27 cellular contexts compared by ENCODE assay signal in genomic region chr7:135079068-135079467, GRCh38.
"Had no signal": no experiment of that assay in that cellular context is flagged by ENCODE, and none has a peak within 500 bp of the region (broad histone marks: within the 10 kb centered on the region; RNA-seq: fewer than 3 reads in every experiment).

No MANE protein-coding gene starts in this region.

- H3K36me3 ChIP-seq: stomach, suprapubic skin, thoracic aorta, thyroid gland, tibial artery, tibial nerve, transverse colon, upper lobe of left lung, upper lobe of right lung, uterus, vagina had no signal

- H3K4me3 ChIP-seq: stomach, suprapubic skin, testis, thoracic aorta, thyroid gland, tibial artery, tibial nerve, transverse colon, upper lobe of left lung, upper lobe of right lung, uterus, vagina had no signal

- H3K27ac ChIP-seq: stomach, suprapubic skin, testis, thoracic aorta, thyroid gland, tibial artery, tibial nerve, transverse colon, upper lobe of left lung, upper lobe of right lung, uterus, vagina had no signal

- DNase-seq: stimulated activated CD4-positive, alpha-beta T cell treated with anti-CD3 and anti-CD28 coated beads, Interleukin-2, amount 100 ng/mL, for 48 hours; stimulated activated CD4-positive, alpha-beta T cell treated with anti-CD3 and anti-CD28 coated beads, Interleukin-4, amount 100 ng/mL, for 1 hour; stimulated activated CD4-positive, alpha-beta T cell treated with anti-CD3 and anti-CD28 coated beads, Interleukin-4, amount 100 ng/mL, for 24 hours; stimulated activated CD4-positive, alpha-beta T cell treated with anti-CD3 and anti-CD28 coated beads, Interleukin-4, amount 100 ng/mL, for 4 hours; stimulated activated CD8-positive, alpha-beta memory T cell treated with anti-CD3 and anti-CD28 coated beads, Interleukin-4, amount 100 ng/mL, for 48 hours; stimulated activated naive B cell treated with anti-CD40 and anti-IgM and Interleukin-4, amounts not matched to agents 10 μg/mL and 1 μg/mL and 100 μg/mL, for 72 hours; stimulated activated naive CD4-positive, alpha-beta T cell; stimulated activated naive CD4-positive, alpha-beta T cell treated with Interleukin-2 at 50 U/mL for 16 hours; stimulated activated naive CD8-positive, alpha-beta T cell treated with anti-CD3 and anti-CD28 coated beads, Interleukin-15, amount 100 ng/mL, for 72 hours; stimulated activated naive CD8-positive, alpha-beta T cell treated with anti-CD3 and anti-CD28 coated beads, Interleukin-15, Interleukin-2, amounts not matched to agents 100 U/mL and 50 U/mL, for 24 hours; stomach; substantia nigra; testis; thyroid gland; tibial artery; transverse colon; trophoblast cell; upper lobe of left lung; upper lobe of right lung; uterus had no signal

- ATAC-seq: stimulated activated effector memory CD8-positive, alpha-beta T cell treated with anti-CD3 and anti-CD28 coated beads, Interleukin-12 subunit alpha, Interleukin-12 subunit beta, amount 100 ng/mL, for 72 hours; stimulated activated memory B cell treated with anti-CD40 and anti-IgM and Interleukin-4, amounts not matched to agents 10 μg/mL and 1 μg/mL and 100 μg/mL, for 72 hours; stimulated activated naive B cell treated with anti-CD40 and anti-IgM and Interleukin-4, amounts not matched to agents 10 μg/mL and 1 μg/mL and 100 μg/mL, for 72 hours; stimulated activated naive CD8-positive, alpha-beta T cell treated with anti-CD3 and anti-CD28 coated beads, Interleukin-15, amount 100 ng/mL, for 72 hours; stimulated activated naive CD8-positive, alpha-beta T cell treated with anti-CD3 and anti-CD28 coated beads, Interleukin-15, Interleukin-2, amounts not matched to agents 100 U/mL and 50 U/mL, for 24 hours; upper lobe of right lung had no signal

- H3K9me3 ChIP-seq: stomach, suprapubic skin, testis, thoracic aorta, thyroid gland, tibial artery, tibial nerve, transverse colon, upper lobe of left lung, upper lobe of right lung, uterus, vagina had no signal

- H3K4me1 ChIP-seq: stomach, suprapubic skin, testis, thyroid gland, tibial artery, tibial nerve, transverse colon, upper lobe of left lung, upper lobe of right lung, uterus, vagina had no signal

- FAIRE-seq: urothelium cell line had no signal

- H3K27me3 ChIP-seq: stomach, suprapubic skin, testis, thyroid gland, tibial artery, tibial nerve, transverse colon, upper lobe of left lung, upper lobe of right lung, uterus, vagina had no signal
